In genomic region chr4:113760852-113761681, GRCh38 we compare ENCODE assay signal across 8 cellular contexts. TPM values are rescaled to one million over a fixed set of nuclear protein-coding genes. Genes with fewer than 3 reads are reported as not detected.
DNase-seq lines count a peak whose midpoint lies in the region; ATAC-seq and TF ChIP-seq lines count a peak whose summit lies in the region.

No MANE protein-coding gene starts in this region.

- H3K9ac ChIP-seq in subcutaneous abdominal adipose tissue (ENCODE audit: low read length in 5 of 5), result peak overlapping the region; percentile 93 to 98 (median 98)

- H3K9me3 ChIP-seq in OCI-LY7 (ENCODE audit: low read length) (no peaks in the 10 kb centered on the region), subcutaneous abdominal adipose tissue (ENCODE audit: control insufficient read depth in 5 of 5, low read length in 5 of 5) (no peaks in the 10 kb centered on the region)

- peak overlapping the region; percentile 95 for H3K4me2 ChIP-seq in OCI-LY7 (ENCODE audit: low read length)

- BruUV-seq in OCI-LY7 (replicated peaks; lab: Mats Ljungman, UMichigan), result no TSS peak

- peak overlapping the region; percentile 24; the same call in 1 of the 2 replicates for H2AFZ ChIP-seq in OCI-LY7 (ENCODE audit: low read length)

- POLR2A ChIA-PET in OCI-LY7 (lab: Charles Lee), result interaction anchor here (0.6 to 3.5 kb wide), 14 partner anchors 10 to 845 kb away, joined by 3 to 34 read pairs (median 4); no protein-coding TSS in a partner anchor

- TF ChIP-seq CTCF in OCI-LY7 (conservative IDR thresholded peaks at IDR 0.05; ENCODE audit: low read length), result no peak
- TF ChIP-seq CTCF in fibroblast of the aortic adventitia (IDR thresholded peaks at IDR 0.05; ENCODE audit: insufficient read depth, low read length), result no peak

- H3K4me1 ChIP-seq in OCI-LY7 (ENCODE audit: insufficient read depth, low read length, poor library complexity, severe bottlenecking) (peaks cover 33% of the 10 kb centered on the region), subcutaneous abdominal adipose tissue (ENCODE audit: control insufficient read depth in 5 of 5, insufficient read depth in 5 of 5, low read length in 5 of 5) (peaks cover 0 to 41% (median 33%) of the 10 kb centered on the region in 5 donors)

- ATAC-seq in GM18907 (IDR thresholded peaks at IDR 0.05; ENCODE audit: unreplicated experiment) (peak; percentile 31), HG03097 (IDR thresholded peaks at IDR 0.05; ENCODE audit: low FRiP score, unreplicated experiment) (peak; percentile 20)
- ATAC-seq in natural killer cell treated with Interleukin-12 subunit alpha and Interleukin-12 subunit beta and Interleukin-15 and Interleukin-18, amount 100 ng/mL, for 72 hours, result peak; percentile 47 to 60

- peak overlapping the region; percentile 99 for H3K27ac ChIP-seq in OCI-LY7 (ENCODE audit: low read depth, low read length, poor library complexity, severe bottlenecking)
- H3K27ac ChIP-seq in subcutaneous abdominal adipose tissue (ENCODE audit: low read depth, low read length), result peak overlapping the region; percentile 100

- H3K4me3 Mint-ChIP-seq in natural killer cell treated with Interleukin-12 subunit alpha and Interleukin-12 subunit beta and Interleukin-15 and Interleukin-18, amount 100 ng/mL, for 72 hours, result peak overlapping the region; percentile 100

- H3K27me3 Mint-ChIP-seq in natural killer cell treated with Interleukin-12 subunit alpha and Interleukin-12 subunit beta and Interleukin-15 and Interleukin-18, amount 100 ng/mL, for 72 hours, result peaks cover 0 to 1% of the 10 kb centered on the region in 2 donors

- no peaks in the 10 kb centered on the region for H3K9me3 Mint-ChIP-seq in natural killer cell treated with Interleukin-12 subunit alpha and Interleukin-12 subunit beta and Interleukin-15 and Interleukin-18, amount 100 ng/mL, for 72 hours

- H3K79me2 ChIP-seq in OCI-LY7 (ENCODE audit: insufficient read depth, low read depth, low read length), result peaks cover 55% of the 10 kb centered on the region

- peak; percentile 58 to 64 for DNase-seq in AML-193 (lab: John Stamatoyannopoulos, UW)
- peak; percentile 65 for DNase-seq in OCI-LY7 (ENCODE audit: low spot score)
- DNase-seq in activated effector memory CD4-positive, alpha-beta T cell treated with Interleukin-2 at 50 U/mL for 16 hours, result peak; percentile 30
- DNase-seq in fibroblast of the aortic adventitia (ENCODE audit: low read depth), result peak; percentile 82
- peak; percentile 77 for DNase-seq in natural killer cell treated with Interleukin-12 subunit alpha and Interleukin-12 subunit beta and Interleukin-15 and Interleukin-18, amount 100 ng/mL, for 72 hours (ENCODE audit: low spot score)

- no peaks in the 10 kb centered on the region for H4K20me1 ChIP-seq in OCI-LY7 (ENCODE audit: insufficient read depth, low read length)

- peaks cover 31% of the 10 kb centered on the region for H3K36me3 ChIP-seq in OCI-LY7 (ENCODE audit: insufficient read depth, low read length)
- no peaks in the 10 kb centered on the region for H3K36me3 ChIP-seq in subcutaneous abdominal adipose tissue (ENCODE audit: control insufficient read depth in 5 of 5, insufficient read depth in 5 of 5, low read length in 5 of 5)

- no peaks in the 10 kb centered on the region for H3K27me3 ChIP-seq in subcutaneous abdominal adipose tissue (ENCODE audit: control insufficient read depth in 5 of 5, insufficient read depth in 4 of 5, low read length in 5 of 5)

- peaks cover 36 to 50% of the 10 kb centered on the region in 2 donors for H3K4me1 Mint-ChIP-seq in natural killer cell treated with Interleukin-12 subunit alpha and Interleukin-12 subunit beta and Interleukin-15 and Interleukin-18, amount 100 ng/mL, for 72 hours (ENCODE audit: low read depth in 2 of 2)

- intact Hi-C loops in OCI-LY7 (cut with micrococcal nuclease; ENCODE audit: unreplicated experiment), result loop anchor here (1.0 to 10.0 kb wide), 7 partner anchors 78 to 1126 kb away; partner anchors contain the start of genes LARP7 and ZGRF1

- H3K27ac Mint-ChIP-seq in natural killer cell treated with Interleukin-12 subunit alpha and Interleukin-12 subunit beta and Interleukin-15 and Interleukin-18, amount 100 ng/mL, for 72 hours, result peak overlapping the region; percentile 95 to 97

- H3K4me3 ChIP-seq in OCI-LY7 (ENCODE audit: low read depth, low read length, poor library complexity, severe bottlenecking), result peak overlapping the region; percentile 89
- peak overlapping the region; percentile 97 for H3K4me3 ChIP-seq in fibroblast of the aortic adventitia (ENCODE audit: low read depth, low read length)
- peak overlapping the region; percentile 85 to 99 (median 92) for H3K4me3 ChIP-seq in subcutaneous abdominal adipose tissue (ENCODE audit: low read depth in 1 of 5, low read length in 5 of 5)

- H3K9me2 ChIP-seq in OCI-LY7 (ENCODE audit: insufficient read depth, low read length), result no peaks in the 10 kb centered on the region

- peaks cover 22% of the 10 kb centered on the region for H3K36me3 Mint-ChIP-seq in natural killer cell treated with Interleukin-12 subunit alpha and Interleukin-12 subunit beta and Interleukin-15 and Interleukin-18, amount 100 ng/mL, for 72 hours

- CTCF ChIA-PET in OCI-LY7 (lab: Charles Lee; ENCODE audit: unreplicated experiment), result interaction anchor here (0.6 kb wide), 3 partner anchors 210 to 305 kb away, joined by 3 to 8 read pairs (median 4); no protein-coding TSS in a partner anchor

RNA-seq across cellular contexts. Expression of gene CAMK2D, which starts 0.5 kb away (rescaled TPM):
- 109 and 120 TPM in 2 replicates for total RNA-seq in OCI-LY7 (2014; rRNA removed; shearing (Covaris generic))
- 104 and 119 TPM in 2 replicates for total RNA-seq in OCI-LY7 (2022)
- 276 and 378 TPM in 2 replicates for total RNA-seq in fibroblast of the aortic adventitia (ENCODE audit: low replicate concordance)
- total RNA-seq in natural killer cell treated with Interleukin-12 subunit alpha and Interleukin-12 subunit beta and Interleukin-15 and Interleukin-18, amount 100 ng/mL, for 72 hours, result 10 to 100 TPM; 43.0 to 59.6 TPM

Comparison
In these comparisons a context has a peak if more than half of its experiments do, and no peak if none do; other contexts are left out.
1. Peak in every context shown above with its lines: DNase-seq, ATAC-seq, H3K4me3 ChIP-seq and H3K27ac ChIP-seq.
2. DNase-seq: peak in every context shown above with its lines; median percentile 82 in fibroblast of the aortic adventitia; 77 in natural killer cell treated with Interleukin-12 subunit alpha and Interleukin-12 subunit beta and Interleukin-15 and Interleukin-18, amount 100 ng/mL, for 72 hours; 65 in OCI-LY7; 61 in AML-193; 30 in activated effector memory CD4-positive, alpha-beta T cell treated with Interleukin-2 at 50 U/mL for 16 hours.